ENCODE assay signal across 8 cellular contexts in genomic region chr10:77836299-77836820, GRCh38.
DNase-seq lines count a peak whose midpoint lies in the region; ATAC-seq lines count a peak whose summit lies in the region.

No MANE protein-coding gene starts in this region.

- peak overlapping the region; percentile 81 to 96 (median 94) for H3K27ac Mint-ChIP-seq in CD4-positive, alpha-beta memory T cell
- H3K27ac Mint-ChIP-seq in activated naive CD4-positive, alpha-beta T cell treated with anti-CD3 and anti-CD28 coated beads, Interleukin-2, amount 10 ng/mL, durations not matched to agents 7 days and 5 days = peak overlapping the region; percentile 94

- no peaks in the 10 kb centered on the region for H3K27me3 ChIP-seq in CD4-positive, alpha-beta memory T cell (ENCODE audit: insufficient read depth, low read length)

- H3K9me3 ChIP-seq in CD4-positive, alpha-beta memory T cell (ENCODE audit: control insufficient read depth in 1 of 2, low read length in 2 of 2) = no peaks in the 10 kb centered on the region

- no peaks in the 10 kb centered on the region for H3K27me3 Mint-ChIP-seq in CD4-positive, alpha-beta memory T cell
- H3K27me3 Mint-ChIP-seq in activated naive CD4-positive, alpha-beta T cell treated with anti-CD3 and anti-CD28 coated beads, Interleukin-2, amount 10 ng/mL, durations not matched to agents 7 days and 5 days = no peaks in the 10 kb centered on the region

- peak overlapping the region; percentile 82 for H3K27ac ChIP-seq in CD4-positive, alpha-beta memory T cell (ENCODE audit: low read depth, low read length)

- H3K4me3 Mint-ChIP-seq in CD4-positive, alpha-beta memory T cell = peak overlapping the region; percentile 45 to 81 (median 76)
- H3K4me3 Mint-ChIP-seq in activated naive CD4-positive, alpha-beta T cell treated with anti-CD3 and anti-CD28 coated beads, Interleukin-2, amount 10 ng/mL, durations not matched to agents 7 days and 5 days = peak overlapping the region; percentile 35

- H3K4me1 Mint-ChIP-seq in CD4-positive, alpha-beta memory T cell = peaks cover 27 to 58% (median 39%) of the 10 kb centered on the region in 4 donors
- peaks cover 20% of the 10 kb centered on the region for H3K4me1 Mint-ChIP-seq in activated naive CD4-positive, alpha-beta T cell treated with anti-CD3 and anti-CD28 coated beads, Interleukin-2, amount 10 ng/mL, durations not matched to agents 7 days and 5 days

- H3K36me3 ChIP-seq in CD4-positive, alpha-beta memory T cell (ENCODE audit: insufficient read depth, low read length) = no peaks in the 10 kb centered on the region

- no peaks in the 10 kb centered on the region for H3K9me3 Mint-ChIP-seq in CD4-positive, alpha-beta memory T cell
- no peaks in the 10 kb centered on the region for H3K9me3 Mint-ChIP-seq in activated naive CD4-positive, alpha-beta T cell treated with anti-CD3 and anti-CD28 coated beads, Interleukin-2, amount 10 ng/mL, durations not matched to agents 7 days and 5 days

- intact Hi-C loops in CD4-positive, alpha-beta memory T cell (cut with micrococcal nuclease) = loop anchor here (5.0 to 10.0 kb wide), 2 partner anchors 196 to 662 kb away; partner anchors contain the start of gene RPS24
- intact Hi-C loops in posterior vena cava (cut with DNase I) = no loop called here

- CTCF ChIA-PET in CD4-positive, alpha-beta memory T cell (lab: Charles Lee; ENCODE audit: partially characterized antibody) = interaction anchor here (0.7 to 10.5 kb wide), 10 partner anchors 10 to 186 kb away, joined by 3 to 282 read pairs (median 4); no protein-coding TSS in a partner anchor
- CTCF ChIA-PET in activated naive CD4-positive, alpha-beta T cell treated with anti-CD3 and anti-CD28 coated beads, Interleukin-2, amount 10 ng/mL, durations not matched to agents 7 days and 5 days (lab: Charles Lee) = interaction anchor here (0.7 to 8.7 kb wide), 3 partner anchors 11 to 200 kb away, joined by 4 to 101 read pairs (median 6); no protein-coding TSS in a partner anchor

- peak; percentile 77 to 93 (median 90) for DNase-seq in CD4-positive, alpha-beta memory T cell
- peak; percentile 73 for DNase-seq in RPMI7951 (ENCODE audit: low read depth)
- peak; percentile 83 for DNase-seq in activated naive CD4-positive, alpha-beta T cell treated with anti-CD3 and anti-CD28 coated beads, Interleukin-2, amount 10 ng/mL, durations not matched to agents 7 days and 5 days
- DNase-seq in iris pigment epithelial cell (ENCODE audit: low read depth) = peak; percentile 10
- DNase-seq in stimulated activated CD4-positive, alpha-beta T cell treated with anti-CD3 and anti-CD28 coated beads, TNF-alpha, amount 100 ng/mL, for 1 hour (ENCODE audit: low read depth in 3 of 3, low spot score in 1 of 3) = peak; percentile 21 to 28 (median 27)
- no peak for DNase-seq in posterior vena cava (ENCODE audit: low spot score)

- peaks cover 46% of the 10 kb centered on the region for H3K4me1 ChIP-seq in CD4-positive, alpha-beta memory T cell (ENCODE audit: insufficient read depth, low read length)

- no peak overlapping the region for H3K4me3 ChIP-seq in CD4-positive, alpha-beta memory T cell (ENCODE audit: low read length in 2 of 2)

- ATAC-seq in HG02884 (IDR thresholded peaks at IDR 0.05; ENCODE audit: unreplicated experiment) = peak; percentile 68
- ATAC-seq in HG03159 (IDR thresholded peaks at IDR 0.05; ENCODE audit: unreplicated experiment) = no peak

- POLR2A ChIA-PET in CD4-positive, alpha-beta memory T cell (lab: Charles Lee; ENCODE audit: partially characterized antibody) = interaction anchor here (1.0 to 1.9 kb wide), 2 partner anchors 117 to 125 kb away, joined by 4 to 9 read pairs; no protein-coding TSS in a partner anchor

- H3K36me3 Mint-ChIP-seq in CD4-positive, alpha-beta memory T cell = no peaks in the 10 kb centered on the region
- no peaks in the 10 kb centered on the region for H3K36me3 Mint-ChIP-seq in activated naive CD4-positive, alpha-beta T cell treated with anti-CD3 and anti-CD28 coated beads, Interleukin-2, amount 10 ng/mL, durations not matched to agents 7 days and 5 days
